In the genomic region with DNA sequence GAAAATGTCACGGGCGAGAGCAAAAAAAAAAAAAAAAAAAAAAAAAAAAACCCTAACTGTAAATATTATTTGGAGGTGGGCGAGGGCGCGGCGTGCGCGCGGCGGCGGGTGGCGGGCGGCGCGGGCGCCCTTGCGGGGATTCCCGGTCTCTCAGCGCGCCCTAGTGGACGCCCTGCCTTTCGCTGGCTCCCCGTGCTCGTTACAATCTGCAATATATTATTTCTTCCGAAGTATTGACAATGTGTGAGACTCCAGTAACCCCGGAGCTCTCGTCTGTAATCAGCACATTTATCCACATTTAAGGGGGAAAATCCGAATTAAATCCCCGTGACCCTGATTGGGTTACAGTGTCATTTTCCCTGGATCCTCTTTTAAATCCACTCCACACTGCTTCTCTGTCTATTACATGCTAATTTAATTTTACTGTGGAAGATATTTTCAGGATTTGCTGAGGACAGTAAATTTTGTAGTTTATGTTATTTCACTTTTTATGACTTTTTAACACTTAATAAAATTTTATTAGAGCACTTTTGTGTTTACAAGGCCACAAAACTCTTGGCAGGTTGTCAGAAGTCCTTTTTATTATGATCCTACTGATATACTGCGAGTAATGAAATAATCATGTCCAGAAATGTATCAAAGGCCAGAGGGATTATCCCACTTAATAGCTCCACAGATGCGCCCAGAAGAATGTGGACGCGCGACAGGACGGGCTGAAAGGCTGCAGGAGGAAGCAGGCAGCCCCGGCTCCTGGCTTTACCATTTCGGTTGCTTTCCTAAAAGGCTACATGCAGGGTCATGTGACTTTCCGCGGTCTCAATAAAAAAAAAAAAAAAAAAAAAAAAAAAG, we compare ENCODE assay signal across 8 cellular contexts.
A peak's percentile ranks its signal among the peaks of the same experiment; 100 is the strongest.
DNase-seq lines count a peak whose midpoint lies in the region; ATAC-seq and TF ChIP-seq lines count a peak whose summit lies in the region.

No MANE protein-coding gene starts in this region.

- TF ChIP-seq CTCF in AG04449 (IDR thresholded peaks at IDR 0.05; ENCODE audit: insufficient read depth, low read length, missing control alignments) (peak; percentile 67), lower lobe of right lung (IDR thresholded peaks at IDR 0.05) (peak; percentile 72)

- no peaks in the 10 kb centered on the region for H3K9me3 ChIP-seq in duodenal mucosa (ENCODE audit: control insufficient read depth in 1 of 2, low read length in 2 of 2)
- H3K9me3 ChIP-seq in lower lobe of right lung, result no peaks in the 10 kb centered on the region

- intact Hi-C loops in lower lobe of right lung (cut with DNase I), result loop anchor here (5.0 kb wide), 1 partner anchor 511 kb away; the partner anchor contains the start of gene HOXD8

- H3K4me1 ChIP-seq in duodenal mucosa (ENCODE audit: control insufficient read depth in 1 of 2, insufficient read depth in 2 of 2, low read length in 2 of 2) (no peaks in the 10 kb centered on the region), lower lobe of right lung (peaks cover 11% of the 10 kb centered on the region)

- no peak overlapping the region for H3K9ac ChIP-seq in duodenal mucosa (ENCODE audit: low read depth in 1 of 2, low read length in 2 of 2)

- no peak overlapping the region for H3K27ac ChIP-seq in duodenal mucosa (ENCODE audit: low read depth, low read length)
- H3K27ac ChIP-seq in lower lobe of right lung, result no peak overlapping the region

- H3K36me3 ChIP-seq in duodenal mucosa (ENCODE audit: control insufficient read depth in 1 of 2, insufficient read depth in 2 of 2, low read length in 2 of 2), result no peaks in the 10 kb centered on the region
- H3K36me3 ChIP-seq in lower lobe of right lung, result no peaks in the 10 kb centered on the region

- H3K27me3 ChIP-seq in duodenal mucosa (ENCODE audit: control insufficient read depth in 1 of 2, insufficient read depth in 2 of 2, low read length in 2 of 2) (peaks cover 32 to 63% of the 10 kb centered on the region in 2 donors), lower lobe of right lung (ENCODE audit: low read depth) (peaks cover 90% of the 10 kb centered on the region)

- H3K4me3 ChIP-seq in AG04449 (ENCODE audit: low read depth, low read length) (peak overlapping the region; percentile 66), duodenal mucosa (ENCODE audit: low read depth in 1 of 2, low read length in 2 of 2) (peak overlapping the region; percentile 58 to 65), lower lobe of right lung (peak overlapping the region; percentile 67)

- CTCF ChIA-PET in AG04449 (lab: Yijun Ruan, JAX), result interaction anchor here (0.6 to 33.0 kb wide), 36 partner anchors 9 to 1387 kb away, joined by 3 to 1421 read pairs (median 5); partner anchors contain the start of genes HOXD8 and HOXD9

- ATAC-seq in GM18868 (IDR thresholded peaks at IDR 0.05; ENCODE audit: unreplicated experiment), result peak; percentile 78
- peak; percentile 78 for ATAC-seq in HG03135 (IDR thresholded peaks at IDR 0.05; ENCODE audit: unreplicated experiment)
- ATAC-seq in lower lobe of right lung, result peak; percentile 88 to 95

- POLR2A ChIA-PET in AG04449 (lab: Yijun Ruan, JAX), result interaction anchor here (0.8 to 2.4 kb wide), 7 partner anchors 14 to 511 kb away, joined by 3 to 9 read pairs (median 4); no protein-coding TSS in a partner anchor

- DNase-seq in AG04449 (ENCODE audit: low read depth, low spot score), result no peak
- DNase-seq in NCI-H2227 treated with DMSO at 0.1 percent for 48 hours (lab: John Stamatoyannopoulos, UW), result peak; percentile 71
- peak; percentile 61 to 71 for DNase-seq in activated CD4-positive, alpha-beta T cell treated with anti-CD3 and anti-CD28 coated beads, Interleukin-2, amount 50 U/mL, for 48 hours
- peak; percentile 67 for DNase-seq in lower lobe of right lung
- DNase-seq in stimulated activated CD4-positive, alpha-beta T cell treated with anti-CD3 and anti-CD28 coated beads, TNF-alpha, amount 100 ng/mL, for 4 hours (ENCODE audit: low read depth in 3 of 3), result peak; percentile 11 to 42 (median 25)
